Comparison of ENCODE assay signal across 7 cellular contexts in the genomic region with DNA sequence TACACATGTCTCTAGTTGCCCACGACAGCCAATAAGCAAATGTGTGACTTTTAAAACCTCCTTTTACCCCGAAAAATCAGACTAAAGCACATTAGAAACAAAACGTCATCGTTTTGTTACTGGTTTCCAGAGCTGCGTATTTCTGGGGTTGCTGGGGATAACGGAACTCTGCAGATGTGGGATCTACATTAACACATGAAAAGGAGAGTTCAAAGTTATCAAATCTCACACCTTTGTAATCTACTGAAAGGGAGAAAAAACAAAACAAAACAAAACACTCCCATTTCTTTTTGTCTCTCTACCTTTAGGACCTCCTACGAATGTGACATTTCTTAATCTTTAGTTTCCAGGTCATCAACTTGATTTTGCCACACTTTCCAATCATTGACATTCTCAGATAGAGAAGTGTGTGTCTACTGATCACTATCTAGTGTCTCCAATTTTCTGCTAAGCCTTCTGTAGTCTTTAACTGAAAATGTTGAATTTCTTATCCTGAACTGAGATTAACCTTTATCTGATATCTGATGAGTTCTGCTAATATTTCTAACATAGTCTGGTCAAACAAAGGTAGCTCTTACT.
"Had no signal": no experiment of that assay in that cellular context is flagged by ENCODE, and none has a peak within 500 bp of the region (broad histone marks: within the 10 kb centered on the region; RNA-seq: fewer than 3 reads in every experiment).

No MANE protein-coding gene starts in this region.

- ATAC-seq: activated CD8-positive, alpha-beta memory T cell treated with anti-CD3 and anti-CD28 coated beads, Interleukin-2, amount 10 ng/mL, durations not matched to agents 7 days and 5 days had no signal

- H3K27ac Mint-ChIP-seq: activated CD8-positive, alpha-beta memory T cell treated with anti-CD3 and anti-CD28 coated beads, Interleukin-2, amount 10 ng/mL, durations not matched to agents 7 days and 5 days; activated T-cell treated with anti-CD3 and anti-CD28 coated beads, Interleukin-2, amount 50 U/mL, for 24 hours; dendritic cell treated with granulocyte-macrophage colony-stimulating factor and Interleukin-4, amounts not matched to agents 40 ng/mL and 50 ng/mL, for 4 days had no signal

- H3K36me3 Mint-ChIP-seq: activated CD8-positive, alpha-beta memory T cell treated with anti-CD3 and anti-CD28 coated beads, Interleukin-2, amount 10 ng/mL, durations not matched to agents 7 days and 5 days had no signal

- H3K4me3 Mint-ChIP-seq: activated CD8-positive, alpha-beta memory T cell treated with anti-CD3 and anti-CD28 coated beads, Interleukin-2, amount 10 ng/mL, durations not matched to agents 7 days and 5 days; activated T-cell treated with anti-CD3 and anti-CD28 coated beads, Interleukin-2, amount 50 U/mL, for 24 hours; dendritic cell treated with granulocyte-macrophage colony-stimulating factor and Interleukin-4, amounts not matched to agents 40 ng/mL and 50 ng/mL, for 4 days had no signal

- H3K9me3 Mint-ChIP-seq: activated T-cell treated with anti-CD3 and anti-CD28 coated beads, Interleukin-2, amount 50 U/mL, for 24 hours; dendritic cell treated with granulocyte-macrophage colony-stimulating factor and Interleukin-4, amounts not matched to agents 40 ng/mL and 50 ng/mL, for 4 days had no signal

- H3K27me3 Mint-ChIP-seq: activated CD8-positive, alpha-beta memory T cell treated with anti-CD3 and anti-CD28 coated beads, Interleukin-2, amount 10 ng/mL, durations not matched to agents 7 days and 5 days; activated T-cell treated with anti-CD3 and anti-CD28 coated beads, Interleukin-2, amount 50 U/mL, for 24 hours; dendritic cell treated with granulocyte-macrophage colony-stimulating factor and Interleukin-4, amounts not matched to agents 40 ng/mL and 50 ng/mL, for 4 days had no signal

- DNase-seq: activated CD4-positive, CD25-positive, alpha-beta regulatory T cell; activated CD8-positive, alpha-beta memory T cell treated with anti-CD3 and anti-CD28 coated beads, Interleukin-2, amount 10 ng/mL, durations not matched to agents 7 days and 5 days; activated T-cell treated with anti-CD3 and anti-CD28 coated beads, Interleukin-2, amount 50 U/mL, for 24 hours; midbrain; stimulated activated CD4-positive, alpha-beta T cell treated with anti-CD3 and anti-CD28 coated beads, Interleukin-4, amount 100 ng/mL, for 1 hour; stimulated activated CD8-positive, alpha-beta memory T cell treated with anti-CD3 and anti-CD28 coated beads, Interleukin-4, amount 100 ng/mL, for 48 hours had no signal
